In genomic region chr6:33616913-33617312, GRCh38 we compare ENCODE assay signal across 17 cellular contexts. TPM values are rescaled to one million over a fixed set of nuclear protein-coding genes. Genes with fewer than 3 reads are reported as not detected.
DNase-seq lines count a peak whose midpoint lies in the region; ATAC-seq and TF ChIP-seq lines count a peak whose summit lies in the region.
"Had no signal": no experiment of that assay in that cellular context is flagged by ENCODE, and none has a peak within 500 bp of the region (broad histone marks: within the 10 kb centered on the region; RNA-seq: fewer than 3 reads in every experiment).

No MANE protein-coding gene starts in this region.

- CTCF ChIA-PET in CD8-positive, alpha-beta T cell (lab: Charles Lee) = interaction anchor here (0.8 to 1.3 kb wide), 3 partner anchors 27 to 97 kb away, joined by 3 to 4 read pairs (median 4); partner anchors contain the start of gene UQCC2
- CTCF ChIA-PET in PC-9 (lab: Charles Lee) = interaction anchor here (0.6 kb wide), 1 partner anchor 15 kb away, joined by 4 read pairs; no protein-coding TSS in a partner anchor
- CTCF ChIA-PET in activated CD4-positive, alpha-beta T cell treated with anti-CD3 and anti-CD28 coated beads, Interleukin-2, amount 10 ng/mL, durations not matched to agents 7 days and 5 days (lab: Charles Lee) = interaction anchor here (1.6 to 3.3 kb wide), 2 partner anchors 9 to 27 kb away, joined by 7 to 18 read pairs; no protein-coding TSS in a partner anchor

- no peaks in the 10 kb centered on the region for H3K9me3 Mint-ChIP-seq in CD8-positive, alpha-beta T cell
- no peaks in the 10 kb centered on the region for H3K9me3 Mint-ChIP-seq in immature natural killer cell
- no peaks in the 10 kb centered on the region for H3K9me3 Mint-ChIP-seq in activated CD4-positive, alpha-beta T cell treated with anti-CD3 and anti-CD28 coated beads, Interleukin-2, amount 10 ng/mL, durations not matched to agents 7 days and 5 days
- H3K9me3 Mint-ChIP-seq: HFFc6, IgD-negative memory B cell had no signal

- no TSS peak for BruUV-seq in PC-9 (replicated peaks; lab: Mats Ljungman, UMichigan)

- H3K4me2 ChIP-seq in PC-9 = peak overlapping the region; percentile 10; the same call in 1 of the 2 replicates
- H3K4me2 ChIP-seq: BLaER1 had no signal

- peak; percentile 13 for ATAC-seq in CD8-positive, alpha-beta T cell
- ATAC-seq in HG02938 (IDR thresholded peaks at IDR 0.05; ENCODE audit: unreplicated experiment) = no peak

- H3F3A ChIP-seq in PC-9 (ENCODE audit: insufficient read depth, low read depth) = peaks cover 60% of the 10 kb centered on the region

- no peaks in the 10 kb centered on the region for H3K27me3 ChIP-seq in CD8-positive, alpha-beta T cell (ENCODE audit: insufficient read depth, low read length)
- no peaks in the 10 kb centered on the region for H3K27me3 ChIP-seq in PC-9 (ENCODE audit: insufficient read depth, low read depth)
- H3K27me3 ChIP-seq: BLaER1 had no signal

- peaks cover 21% of the 10 kb centered on the region for H3K4me1 ChIP-seq in CD8-positive, alpha-beta T cell (ENCODE audit: insufficient read depth, low read length)
- H3K4me1 ChIP-seq in PC-9 (replicated peaks; ENCODE audit: insufficient read depth) = peaks cover 62% of the 10 kb centered on the region

- TF ChIP-seq CTCF in CD8-positive, alpha-beta T cell (IDR thresholded peaks at IDR 0.05) = no peak
- TF ChIP-seq CTCF in PC-9 (conservative IDR thresholded peaks at IDR 0.05) = no peak
- TF ChIP-seq CTCF in choroid plexus epithelial cell (conservative IDR thresholded peaks at IDR 0.05; ENCODE audit: low read depth, low read length) = no peak

- H3K36me3 Mint-ChIP-seq in CD8-positive, alpha-beta T cell = peaks cover 3% of the 10 kb centered on the region
- H3K36me3 Mint-ChIP-seq in immature natural killer cell = no peaks in the 10 kb centered on the region
- H3K36me3 Mint-ChIP-seq in activated CD4-positive, alpha-beta T cell treated with anti-CD3 and anti-CD28 coated beads, Interleukin-2, amount 10 ng/mL, durations not matched to agents 7 days and 5 days (ENCODE audit: low read depth) = no peaks in the 10 kb centered on the region
- H3K36me3 Mint-ChIP-seq: IgD-negative memory B cell had no signal

- no peaks in the 10 kb centered on the region for H4K20me1 ChIP-seq in PC-9 (ENCODE audit: insufficient read depth)

- peak overlapping the region; percentile 80 for H3K27ac Mint-ChIP-seq in CD8-positive, alpha-beta T cell
- H3K27ac Mint-ChIP-seq in immature natural killer cell = peak overlapping the region; percentile 80 to 92 (median 91)
- H3K27ac Mint-ChIP-seq in activated CD4-positive, alpha-beta T cell treated with anti-CD3 and anti-CD28 coated beads, Interleukin-2, amount 10 ng/mL, durations not matched to agents 7 days and 5 days = no peak overlapping the region
- H3K27ac Mint-ChIP-seq: HFFc6 had no signal

- H3K27me3 Mint-ChIP-seq in CD8-positive, alpha-beta T cell (ENCODE audit: low read depth) = no peaks in the 10 kb centered on the region
- H3K27me3 Mint-ChIP-seq in immature natural killer cell (ENCODE audit: low read depth in 3 of 3) = peaks cover 0 to 6% (median 3%) of the 10 kb centered on the region in 3 donors
- no peaks in the 10 kb centered on the region for H3K27me3 Mint-ChIP-seq in activated CD4-positive, alpha-beta T cell treated with anti-CD3 and anti-CD28 coated beads, Interleukin-2, amount 10 ng/mL, durations not matched to agents 7 days and 5 days
- H3K27me3 Mint-ChIP-seq: IgD-negative memory B cell had no signal

- intact Hi-C loops in CD8-positive, alpha-beta T cell (cut with DNase I, micrococcal nuclease) = no loop called here
- intact Hi-C loops in PC-9 (cut with micrococcal nuclease; ENCODE audit: unreplicated experiment) = no loop called here

- DNase-seq in CD8-positive, alpha-beta T cell = no peak
- peak in 1 of 2 experiments; percentile 91 for DNase-seq in PC-9
- peak; percentile 37 for DNase-seq in choroid plexus epithelial cell (ENCODE audit: low read depth)
- peak; percentile 55 to 71 (median 65) for DNase-seq in immature natural killer cell
- no peak for DNase-seq in NCI-H1417 (lab: John Stamatoyannopoulos, UW)
- DNase-seq in activated CD4-positive, alpha-beta T cell treated with anti-CD3 and anti-CD28 coated beads, Interleukin-2, amount 10 ng/mL, durations not matched to agents 7 days and 5 days = no peak
- DNase-seq in DMS53 (lab: John Stamatoyannopoulos, UW) = no peak
- DNase-seq: GF-D8; HFFc6; NCI-H187 treated with DMSO at 0.1 percent for 48 hours; NCI-H446; NCI-H69; NK-92 treated with Interleukin-12 subunit alpha and Interleukin-12 subunit beta, amount 100 ng/mL, for 24 hours; SJCRH30 had no signal

- no peaks in the 10 kb centered on the region for H3K9me3 ChIP-seq in CD8-positive, alpha-beta T cell (ENCODE audit: low read length)
- no peaks in the 10 kb centered on the region for H3K9me3 ChIP-seq in PC-9 (ENCODE audit: insufficient read depth, low read depth)
- H3K9me3 ChIP-seq: SJCRH30 had no signal

- peaks cover 6% of the 10 kb centered on the region for H3K79me2 ChIP-seq in PC-9 (ENCODE audit: low read depth)

- no peak overlapping the region for H2AFZ ChIP-seq in PC-9

- no peaks in the 10 kb centered on the region for H3K9me2 ChIP-seq in PC-9 (ENCODE audit: insufficient read depth)

- POLR2A ChIA-PET in CD8-positive, alpha-beta T cell (lab: Charles Lee) = no interaction called here
- POLR2A ChIA-PET in PC-9 (lab: Charles Lee; ENCODE audit: unreplicated experiment) = interaction anchor here (0.7 kb wide), 1 partner anchor 159 kb away, joined by 6 read pairs; no protein-coding TSS in a partner anchor
- POLR2A ChIA-PET in activated CD4-positive, alpha-beta T cell treated with anti-CD3 and anti-CD28 coated beads, Interleukin-2, amount 10 ng/mL, durations not matched to agents 7 days and 5 days (lab: Charles Lee) = no interaction called here

- H3K36me3 ChIP-seq in CD8-positive, alpha-beta T cell (ENCODE audit: insufficient read depth, low read length) = no peaks in the 10 kb centered on the region
- H3K36me3 ChIP-seq in PC-9 (ENCODE audit: low read depth) = no peaks in the 10 kb centered on the region
- H3K36me3 ChIP-seq: BLaER1, SJCRH30 had no signal

- no peak overlapping the region for H3K4me3 Mint-ChIP-seq in CD8-positive, alpha-beta T cell
- peak overlapping the region; percentile 64 to 84 (median 77) for H3K4me3 Mint-ChIP-seq in immature natural killer cell
- H3K4me3 Mint-ChIP-seq in activated CD4-positive, alpha-beta T cell treated with anti-CD3 and anti-CD28 coated beads, Interleukin-2, amount 10 ng/mL, durations not matched to agents 7 days and 5 days = no peak overlapping the region
- H3K4me3 Mint-ChIP-seq: HFFc6 had no signal

- peaks cover 29% of the 10 kb centered on the region for H3K4me1 Mint-ChIP-seq in CD8-positive, alpha-beta T cell (ENCODE audit: low read depth)
- peaks cover 46 to 47% of the 10 kb centered on the region in 2 donors for H3K4me1 Mint-ChIP-seq in immature natural killer cell
- H3K4me1 Mint-ChIP-seq in activated CD4-positive, alpha-beta T cell treated with anti-CD3 and anti-CD28 coated beads, Interleukin-2, amount 10 ng/mL, durations not matched to agents 7 days and 5 days = peaks cover 25% of the 10 kb centered on the region

- H3K27ac ChIP-seq in CD8-positive, alpha-beta T cell (ENCODE audit: low read depth, low read length) = no peak overlapping the region
- H3K27ac ChIP-seq in PC-9 = 0 out of 2 replicates have a peak overlapping the region, but pooled peaks have one; percentile 31
- H3K27ac ChIP-seq: BLaER1, SJCRH30 had no signal

- H3K4me3 ChIP-seq in CD8-positive, alpha-beta T cell (ENCODE audit: low read depth, low read length) = no peak overlapping the region
- H3K4me3 ChIP-seq in PC-9 (no peak overlapping the region), choroid plexus epithelial cell (ENCODE audit: low read depth, low read length) (no peak overlapping the region)
- H3K4me3 ChIP-seq: BLaER1, SJCRH30 had no signal

RNA-seq across cellular contexts. Expression of gene ITPR3, which starts 4.2 kb away (rescaled TPM):
- 10 to 100 TPM; 39.5 to 40.1 TPM for total RNA-seq in CD8-positive, alpha-beta T cell
- 78.3 and 86.9 TPM in 2 replicates for total RNA-seq in PC-9 (2021)
- 1 to 10 TPM in 2 of 3 donors, under 1 TPM in 1; 0.02 to 7.2 (median 1.1) TPM for polyA plus RNA-seq in immature natural killer cell
- total RNA-seq in activated CD4-positive, alpha-beta T cell treated with anti-CD3 and anti-CD28 coated beads, Interleukin-2, amount 10 ng/mL, durations not matched to agents 7 days and 5 days = 10 to 100 TPM; 64.2 to 65.8 TPM

RNA-seq across cellular contexts. Expression of gene BAK1, which starts 36.8 kb away (rescaled TPM):
- total RNA-seq in CD8-positive, alpha-beta T cell = 10 to 100 TPM; 44.8 to 46.5 TPM
- 24.6 and 28.4 TPM in 2 replicates for total RNA-seq in PC-9 (2021)
- polyA plus RNA-seq in immature natural killer cell = 10 to 100 TPM; 26.6 to 46.6 (median 32.4) TPM
- total RNA-seq in activated CD4-positive, alpha-beta T cell treated with anti-CD3 and anti-CD28 coated beads, Interleukin-2, amount 10 ng/mL, durations not matched to agents 7 days and 5 days = 10 to 100 TPM; 69.2 to 77.6 TPM

Comparison
In these comparisons a context has a peak if more than half of its experiments do, and no peak if none do; other contexts are left out.
1. DNase-seq: peak in choroid plexus epithelial cell (single experiment) and immature natural killer cell (3 of 3); none in CD8-positive, alpha-beta T cell (0 of 7), NCI-H1417 (0 of 3), activated CD4-positive, alpha-beta T cell treated with anti-CD3 and anti-CD28 coated beads, Interleukin-2, amount 10 ng/mL, durations not matched to agents 7 days and 5 days (single experiment) and DMS53 (single experiment).
2. H3K4me3 Mint-ChIP-seq: peak in immature natural killer cell (5 of 5); none in CD8-positive, alpha-beta T cell (single experiment) and activated CD4-positive, alpha-beta T cell treated with anti-CD3 and anti-CD28 coated beads, Interleukin-2, amount 10 ng/mL, durations not matched to agents 7 days and 5 days (single experiment).